In the genomic region with DNA sequence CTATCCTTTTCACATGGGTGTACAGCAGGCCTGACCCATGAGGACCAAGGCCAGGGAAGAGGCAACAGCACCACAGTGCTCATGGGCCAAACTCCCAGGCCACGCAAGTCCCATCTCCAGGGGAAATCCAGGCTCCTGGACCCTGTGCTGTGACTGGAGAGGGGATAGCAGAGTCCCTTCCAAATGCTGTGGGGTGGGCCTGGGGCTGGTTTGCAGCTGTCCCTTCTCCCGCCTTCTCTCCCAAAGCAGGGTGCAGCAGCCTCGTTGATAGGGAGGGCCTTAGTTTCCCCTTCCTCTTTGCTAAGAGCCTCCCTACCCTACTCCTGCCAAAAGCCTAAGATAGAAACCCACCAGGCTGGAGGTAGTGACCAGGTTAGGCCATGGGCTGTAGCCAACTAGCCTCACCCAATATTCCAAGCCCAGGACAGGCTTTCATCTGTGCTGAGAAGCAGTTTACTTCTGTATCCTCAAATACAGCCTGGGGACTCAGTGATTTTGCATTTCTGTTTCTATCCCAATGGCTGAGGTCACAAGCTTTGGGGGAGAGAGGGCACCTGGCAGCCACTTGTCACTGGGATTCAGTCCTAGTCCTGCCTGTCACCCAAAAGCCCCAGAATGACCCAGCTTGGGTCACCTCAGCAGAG, we compare ENCODE assay signal across 8 cellular contexts. TPM values are rescaled to one million over a fixed set of nuclear protein-coding genes. Genes with fewer than 3 reads are reported as not detected.
DNase-seq lines count a peak whose midpoint lies in the region; ATAC-seq, FAIRE-seq and TF ChIP-seq lines count a peak whose summit lies in the region.

No MANE protein-coding gene starts in this region.

- H3K4me1 ChIP-seq in Caco-2, result peaks cover 24% of the 10 kb centered on the region
- H3K4me1 ChIP-seq in OCI-LY7 (ENCODE audit: insufficient read depth, low read length, poor library complexity, severe bottlenecking), result peaks cover 68% of the 10 kb centered on the region
- H3K4me1 ChIP-seq in endothelial cell of umbilical vein (ENCODE audit: control insufficient read depth, extremely low read depth, insufficient read depth, low read length), result peaks cover 29% of the 10 kb centered on the region
- H3K4me1 ChIP-seq in parathyroid adenoma, result peaks cover 17% of the 10 kb centered on the region

- POLR2A ChIA-PET in Caco-2 (lab: Charles Lee) (no interaction called here), OCI-LY7 (lab: Charles Lee) (interaction anchor here (1.0 to 2.3 kb wide), 2 partner anchors 38 to 98 kb away, joined by 4 to 5 read pairs; no protein-coding TSS in a partner anchor), endothelial cell of umbilical vein (lab: Charles Lee) (no interaction called here)

- no peaks in the 10 kb centered on the region for H3K27me3 ChIP-seq in Caco-2 (replicated peaks; ENCODE audit: control insufficient read depth, insufficient read depth, low read length)
- H3K27me3 ChIP-seq in endothelial cell of umbilical vein (ENCODE audit: control insufficient read depth in 2 of 2, insufficient read depth in 2 of 2, low read length in 2 of 2), result no peaks in the 10 kb centered on the region
- H3K27me3 ChIP-seq in parathyroid adenoma (ENCODE audit: control insufficient read depth, insufficient read depth, low read length), result no peaks in the 10 kb centered on the region

- H4K20me1 ChIP-seq in OCI-LY7 (ENCODE audit: insufficient read depth, low read length) (no peaks in the 10 kb centered on the region), endothelial cell of umbilical vein (replicated peaks; ENCODE audit: control insufficient read depth, extremely low read depth, insufficient read depth, low read length) (no peaks in the 10 kb centered on the region)

- BruUV-seq in Caco-2 (replicated peaks; lab: Mats Ljungman, UMichigan) (TSS peak; percentile 29), OCI-LY7 (replicated peaks; lab: Mats Ljungman, UMichigan) (no TSS peak), endothelial cell of umbilical vein (replicated peaks; lab: Mats Ljungman, UMichigan) (TSS peak; percentile 21)

- H3K4me3 ChIP-seq in Caco-2 (ENCODE audit: low read depth, low read length), result peak overlapping the region; percentile 86
- peak overlapping the region; percentile 74 for H3K4me3 ChIP-seq in OCI-LY7 (ENCODE audit: low read depth, low read length, poor library complexity, severe bottlenecking)
- H3K4me3 ChIP-seq in endothelial cell of umbilical vein (replicated peaks in 1 of 3; ENCODE audit: insufficient read depth in 1 of 3, low read depth in 1 of 3, low read length in 3 of 3), result peak overlapping the region; percentile 64 to 74 (median 68)
- peak overlapping the region; percentile 88 for H3K4me3 ChIP-seq in parathyroid adenoma (ENCODE audit: low read depth, low read length)

- no peaks in the 10 kb centered on the region for H3K9me2 ChIP-seq in OCI-LY7 (ENCODE audit: insufficient read depth, low read length)

- peak overlapping the region; percentile 85 for H3K27ac ChIP-seq in OCI-LY7 (ENCODE audit: low read depth, low read length, poor library complexity, severe bottlenecking)
- peak overlapping the region; percentile 89 for H3K27ac ChIP-seq in endothelial cell of umbilical vein (ENCODE audit: insufficient read depth, low read depth, low read length)
- peak overlapping the region; percentile 56 for H3K27ac ChIP-seq in parathyroid adenoma

- peaks cover 13% of the 10 kb centered on the region for H3K36me3 ChIP-seq in Caco-2 (ENCODE audit: control insufficient read depth, insufficient read depth, low read length)
- H3K36me3 ChIP-seq in OCI-LY7 (ENCODE audit: insufficient read depth, low read length), result peaks cover 28% of the 10 kb centered on the region
- H3K36me3 ChIP-seq in endothelial cell of umbilical vein (ENCODE audit: control insufficient read depth in 2 of 2, extremely low read depth in 1 of 2, insufficient read depth in 2 of 2, low read length in 2 of 2), result peaks cover 0 to 23% of the 10 kb centered on the region in 2 experiments
- no peaks in the 10 kb centered on the region for H3K36me3 ChIP-seq in parathyroid adenoma (ENCODE audit: control insufficient read depth, insufficient read depth, low read length)

- no peak for TF ChIP-seq POLR2A in endothelial cell of umbilical vein (IDR thresholded peaks at IDR 0.05; ENCODE audit: low read depth, low read length)

- peaks cover 8% of the 10 kb centered on the region for H3K4me1 Mint-ChIP-seq in Caco-2 (ENCODE audit: low read depth, unreplicated experiment)

- H3K27ac Mint-ChIP-seq in Caco-2 (ENCODE audit: unreplicated experiment), result peak overlapping the region; percentile 56

- H3K9me1 ChIP-seq in endothelial cell of umbilical vein (replicated peaks; ENCODE audit: control insufficient read depth, extremely low read depth, insufficient read depth, low read length), result no peaks in the 10 kb centered on the region

- peak in 1 of 2 experiments; percentile 37 for DNase-seq in Caco-2
- DNase-seq in OCI-LY7 (ENCODE audit: low spot score), result peak; percentile 20
- no peak for DNase-seq in endothelial cell of umbilical vein (ENCODE audit: low read depth, low spot score)
- no peak for DNase-seq in NCI-H2081 (lab: John Stamatoyannopoulos, UW)
- DNase-seq in stimulated activated naive CD4-positive, alpha-beta T cell treated with Interleukin-2 at 50 U/mL for 16 hours (lab: John Stamatoyannopoulos, UW), result no peak
- no peak for DNase-seq in D721Med (ENCODE audit: insufficient read length, low spot score)

- TF ChIP-seq CTCF in Caco-2 (IDR thresholded peaks at IDR 0.05; ENCODE audit: insufficient read depth in 1 of 2, low read depth in 1 of 2, low read length in 1 of 2, severe bottlenecking in 1 of 2, unreplicated experiment in 1 of 2), result no peak
- TF ChIP-seq CTCF in OCI-LY7 (conservative IDR thresholded peaks at IDR 0.05; ENCODE audit: low read length), result no peak
- no peak for TF ChIP-seq CTCF in endothelial cell of umbilical vein (IDR thresholded peaks at IDR 0.05; ENCODE audit: extremely low read depth in 1 of 2, insufficient read depth in 1 of 2, low read depth in 1 of 2, low read length in 2 of 2)
- no peak for TF ChIP-seq CTCF in parathyroid adenoma (IDR thresholded peaks at IDR 0.05)
- TF ChIP-seq CTCF in D721Med (IDR thresholded peaks at IDR 0.05; ENCODE audit: insufficient read depth, missing control alignments), result no peak

- dilution Hi-C loops in endothelial cell of umbilical vein (cut with MboI; ENCODE audit: extremely low pct_ligation_motif_present, low sequenced_read_pairs), result no loop called here

- peaks cover 33% of the 10 kb centered on the region for H3K36me3 Mint-ChIP-seq in Caco-2 (ENCODE audit: insufficient read depth, unreplicated experiment)

- no peaks in the 10 kb centered on the region for H3K9me3 Mint-ChIP-seq in Caco-2 (ENCODE audit: unreplicated experiment)

- FAIRE-seq in endothelial cell of umbilical vein (lab: Jason Lieb, UNC), result no peak
- FAIRE-seq in D721Med (lab: Jason Lieb, UNC), result no peak

- H3K9ac ChIP-seq in endothelial cell of umbilical vein (replicated peaks; ENCODE audit: extremely low read depth, insufficient read depth, low read length) (peak overlapping the region; percentile 94), parathyroid adenoma (no peak overlapping the region)

- intact Hi-C loops in Caco-2 (cut with micrococcal nuclease; ENCODE audit: unreplicated experiment), result no loop called here
- intact Hi-C loops in OCI-LY7 (cut with micrococcal nuclease; ENCODE audit: unreplicated experiment), result loop anchor here (1.0 to 10.0 kb wide), 5 partner anchors 24 to 353 kb away; a partner anchor contains a TSS
- intact Hi-C loops in endothelial cell of umbilical vein (cut with micrococcal nuclease), result loop anchor here (1.0 kb wide), 2 partner anchors 27 to 37 kb away; a partner anchor contains a TSS

- CTCF ChIA-PET in Caco-2 (lab: Charles Lee), result no interaction called here
- CTCF ChIA-PET in OCI-LY7 (lab: Charles Lee; ENCODE audit: unreplicated experiment), result no interaction called here
- CTCF ChIA-PET in endothelial cell of umbilical vein (lab: Charles Lee), result interaction anchor here (1.2 to 1.5 kb wide), 2 partner anchors 10 to 26 kb away, joined by 3 to 6 read pairs; a partner anchor contains a TSS

- H3K9me3 ChIP-seq in Caco-2 (no peaks in the 10 kb centered on the region), OCI-LY7 (ENCODE audit: low read length) (no peaks in the 10 kb centered on the region), endothelial cell of umbilical vein (replicated peaks; ENCODE audit: control insufficient read depth, insufficient read depth, low read length) (no peaks in the 10 kb centered on the region), parathyroid adenoma (ENCODE audit: control insufficient read depth, low read length) (no peaks in the 10 kb centered on the region)

- H3K4me2 ChIP-seq in OCI-LY7 (ENCODE audit: low read length) (peak overlapping the region; percentile 94), endothelial cell of umbilical vein (ENCODE audit: insufficient read depth, low read length) (peak overlapping the region; percentile 81), parathyroid adenoma (ENCODE audit: low read length) (peak overlapping the region; percentile 99)

- H3K4me3 Mint-ChIP-seq in Caco-2 (ENCODE audit: unreplicated experiment), result peak overlapping the region; percentile 74

- peaks cover 19% of the 10 kb centered on the region; the same call in 1 of the 2 replicates for H3K79me2 ChIP-seq in OCI-LY7 (ENCODE audit: insufficient read depth, low read depth, low read length)
- H3K79me2 ChIP-seq in endothelial cell of umbilical vein (ENCODE audit: control insufficient read depth, insufficient read depth, low read length), result peaks cover 42% of the 10 kb centered on the region
- peaks cover 12% of the 10 kb centered on the region for H3K79me2 ChIP-seq in parathyroid adenoma

- H3K27me3 Mint-ChIP-seq in Caco-2 (ENCODE audit: insufficient read depth, unreplicated experiment), result no peaks in the 10 kb centered on the region

- peak overlapping the region; percentile 50; the same call in 1 of the 2 replicates for H2AFZ ChIP-seq in OCI-LY7 (ENCODE audit: low read length)
- no peak overlapping the region for H2AFZ ChIP-seq in endothelial cell of umbilical vein (ENCODE audit: low read depth, low read length)
- no peak overlapping the region for H2AFZ ChIP-seq in parathyroid adenoma

- no peak for ATAC-seq in HG02610 (IDR thresholded peaks at IDR 0.05; ENCODE audit: unreplicated experiment)

RNA-seq across cellular contexts. Expression of a gene that starts 1.4 kb away (rescaled TPM):
- total RNA-seq in Caco-2 (2022) (202 and 228 TPM in 2 replicates), OCI-LY7 (2022) (81.5 and 114 TPM in 2 replicates), endothelial cell of umbilical vein (299 and 304 TPM in 2 replicates)
- 47.2 and 50.5 TPM in 2 replicates for total RNA-seq in OCI-LY7 (2014; rRNA removed; shearing (Covaris generic))
- 323 and 387 TPM in 2 replicates for polyA plus RNA-seq in endothelial cell of umbilical vein
- polyA plus RNA-seq in endothelial cell of umbilical vein (2011; cell fraction: cytosol; rRNA removed), result 384 and 406 TPM in 2 replicates
- polyA plus RNA-seq in endothelial cell of umbilical vein (2011; cell fraction: nucleus; rRNA removed), result 161 and 176 TPM in 2 replicates
- polyA plus RNA-seq in endothelial cell of umbilical vein (2012), result 295 and 377 TPM in 2 replicates
- 334 TPM in 2 replicates for polyA minus RNA-seq in endothelial cell of umbilical vein
- polyA minus RNA-seq in endothelial cell of umbilical vein (2011; cell fraction: cytosol; rRNA and poly(A)+ RNA removed), result 43.1 TPM
- polyA minus RNA-seq in endothelial cell of umbilical vein (2011; cell fraction: nucleus; rRNA and poly(A)+ RNA removed), result 47.0 and 69.2 TPM in 2 replicates

RNA-seq across cellular contexts. Expression of a gene that starts 13.6 kb away (rescaled TPM):
- total RNA-seq in Caco-2 (2022) (0.16 and 0.18 TPM in 2 replicates), OCI-LY7 (2022) (0.11 and 0.13 TPM in 2 replicates), endothelial cell of umbilical vein (not detected in 2 replicates)
- not detected in 2 replicates for total RNA-seq in OCI-LY7 (2014; rRNA removed; shearing (Covaris generic))
- polyA plus RNA-seq in endothelial cell of umbilical vein, result 0.02 and 0.04 TPM in 2 replicates
- 0.01 TPM in 1 of 2 replicates, not detected in the other for polyA plus RNA-seq in endothelial cell of umbilical vein (2011; cell fraction: cytosol; rRNA removed)
- polyA plus RNA-seq in endothelial cell of umbilical vein (2011; cell fraction: nucleus; rRNA removed), result 0.13 and 0.20 TPM in 2 replicates
- 0.11 and 0.15 TPM in 2 replicates for polyA plus RNA-seq in endothelial cell of umbilical vein (2012)
- polyA minus RNA-seq in endothelial cell of umbilical vein, result not detected in 2 replicates
- not detected for polyA minus RNA-seq in endothelial cell of umbilical vein (2011; cell fraction: cytosol; rRNA and poly(A)+ RNA removed)
- not detected in 2 replicates for polyA minus RNA-seq in endothelial cell of umbilical vein (2011; cell fraction: nucleus; rRNA and poly(A)+ RNA removed)

RNA-seq across cellular contexts. Expression of a gene that starts 24.6 kb away (rescaled TPM):
- total RNA-seq in Caco-2 (2022), result 230 TPM in 2 replicates
- total RNA-seq in OCI-LY7 (2014; rRNA removed; shearing (Covaris generic)), result 83.4 and 90.7 TPM in 2 replicates
- total RNA-seq in OCI-LY7 (2022), result 143 and 155 TPM in 2 replicates
- 92.5 and 93.2 TPM in 2 replicates for total RNA-seq in endothelial cell of umbilical vein
- 75.8 and 90.1 TPM in 2 replicates for polyA plus RNA-seq in endothelial cell of umbilical vein
- 116 and 117 TPM in 2 replicates for polyA plus RNA-seq in endothelial cell of umbilical vein (2011; cell fraction: cytosol; rRNA removed)
- 290 and 328 TPM in 2 replicates for polyA plus RNA-seq in endothelial cell of umbilical vein (2011; cell fraction: nucleus; rRNA removed)
- 77.8 and 85.4 TPM in 2 replicates for polyA plus RNA-seq in endothelial cell of umbilical vein (2012)
- polyA minus RNA-seq in endothelial cell of umbilical vein, result 67.7 and 82.1 TPM in 2 replicates
- 65.2 TPM for polyA minus RNA-seq in endothelial cell of umbilical vein (2011; cell fraction: cytosol; rRNA and poly(A)+ RNA removed)
- polyA minus RNA-seq in endothelial cell of umbilical vein (2011; cell fraction: nucleus; rRNA and poly(A)+ RNA removed), result 59.1 and 75.2 TPM in 2 replicates

RNA-seq across cellular contexts. Expression of a gene that starts 26.5 kb away (rescaled TPM):
- total RNA-seq in Caco-2 (2022), result 181 and 186 TPM in 2 replicates
- 36.7 and 42.4 TPM in 2 replicates for total RNA-seq in OCI-LY7 (2014; rRNA removed; shearing (Covaris generic))
- 65.4 and 67.2 TPM in 2 replicates for total RNA-seq in OCI-LY7 (2022)
- 107 and 114 TPM in 2 replicates for total RNA-seq in endothelial cell of umbilical vein
- 20.2 and 29.0 TPM in 2 replicates for polyA plus RNA-seq in endothelial cell of umbilical vein
- polyA plus RNA-seq in endothelial cell of umbilical vein (2011; cell fraction: cytosol; rRNA removed), result 52.0 and 63.6 TPM in 2 replicates
- polyA plus RNA-seq in endothelial cell of umbilical vein (2011; cell fraction: nucleus; rRNA removed), result 21.9 and 28.7 TPM in 2 replicates
- 124 and 221 TPM in 2 replicates for polyA plus RNA-seq in endothelial cell of umbilical vein (2012)
- polyA minus RNA-seq in endothelial cell of umbilical vein, result 13.2 and 13.4 TPM in 2 replicates
- polyA minus RNA-seq in endothelial cell of umbilical vein (2011; cell fraction: cytosol; rRNA and poly(A)+ RNA removed), result 24.8 TPM
- 34.2 and 44.0 TPM in 2 replicates for polyA minus RNA-seq in endothelial cell of umbilical vein (2011; cell fraction: nucleus; rRNA and poly(A)+ RNA removed)

RNA-seq across cellular contexts. Expression of a gene that starts 36.9 kb away (rescaled TPM):
- 170 and 171 TPM in 2 replicates for total RNA-seq in Caco-2 (2022)
- 77.2 and 99.4 TPM in 2 replicates for total RNA-seq in OCI-LY7 (2014; rRNA removed; shearing (Covaris generic))
- total RNA-seq in OCI-LY7 (2022), result 119 and 122 TPM in 2 replicates
- total RNA-seq in endothelial cell of umbilical vein, result 47.4 and 57.2 TPM in 2 replicates
- polyA plus RNA-seq in endothelial cell of umbilical vein, result 12.1 and 14.9 TPM in 2 replicates
- polyA plus RNA-seq in endothelial cell of umbilical vein (2011; cell fraction: cytosol; rRNA removed), result 26.1 and 28.8 TPM in 2 replicates
- polyA plus RNA-seq in endothelial cell of umbilical vein (2011; cell fraction: nucleus; rRNA removed), result 15.9 and 16.0 TPM in 2 replicates
- 43.9 and 54.5 TPM in 2 replicates for polyA plus RNA-seq in endothelial cell of umbilical vein (2012)
- polyA minus RNA-seq in endothelial cell of umbilical vein, result 88.1 and 114 TPM in 2 replicates
- 126 TPM for polyA minus RNA-seq in endothelial cell of umbilical vein (2011; cell fraction: cytosol; rRNA and poly(A)+ RNA removed)
- polyA minus RNA-seq in endothelial cell of umbilical vein (2011; cell fraction: nucleus; rRNA and poly(A)+ RNA removed), result 17.4 and 22.8 TPM in 2 replicates
